ENCODE assay signal across 27 cellular contexts in the genomic region with DNA sequence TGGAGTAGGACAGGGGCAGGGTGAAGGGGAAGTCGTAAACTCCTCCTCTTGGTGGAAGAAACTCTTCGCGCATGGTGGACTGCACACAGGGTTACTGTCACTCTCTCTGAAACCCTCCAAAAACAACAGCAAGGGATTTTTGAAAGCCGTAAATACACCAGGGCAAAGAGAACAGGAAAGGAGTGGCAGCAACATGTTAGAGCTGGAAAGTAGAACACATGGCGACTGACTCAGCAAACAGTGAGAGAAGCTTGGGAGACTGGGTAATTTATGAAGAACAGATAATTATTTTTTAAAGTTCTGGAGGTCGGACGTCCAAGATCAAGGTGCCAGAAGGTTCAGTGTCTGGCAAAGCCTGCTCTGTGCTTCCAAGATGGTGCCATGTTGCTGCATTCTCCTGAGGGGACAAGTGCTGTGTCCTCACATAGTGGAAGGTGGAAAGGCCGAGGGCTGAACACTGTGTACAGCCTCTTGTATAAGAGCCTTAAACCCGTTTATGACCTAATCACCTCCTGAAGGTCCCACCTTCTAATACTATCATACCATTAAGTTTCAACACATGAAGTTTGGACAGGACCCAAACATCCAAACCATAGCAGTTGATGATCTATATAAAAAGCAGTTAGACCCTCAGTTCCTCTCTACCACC. TPM values are rescaled to one million over a fixed set of nuclear protein-coding genes. Genes with fewer than 3 reads are reported as not detected.
A peak's percentile ranks its signal among the peaks of the same experiment; 100 is the strongest.
DNase-seq lines count a peak whose midpoint lies in the region; ATAC-seq and TF ChIP-seq lines count a peak whose summit lies in the region.
"Had no signal": no experiment of that assay in that cellular context is flagged by ENCODE, and none has a peak within 500 bp of the region (broad histone marks: within the 10 kb centered on the region; RNA-seq: fewer than 3 reads in every experiment).

No MANE protein-coding gene starts in this region.

- H3K4me1 Mint-ChIP-seq in endothelial cell (ENCODE audit: unreplicated experiment) (peaks cover 15% of the 10 kb centered on the region), nephron progenitor cell (peaks cover 10% of the 10 kb centered on the region)
- no peaks in the 10 kb centered on the region for H3K4me1 Mint-ChIP-seq in activated T-cell treated with anti-CD3 and anti-CD28 coated beads, Interleukin-2, amount 50 U/mL, for 24 hours (ENCODE audit: low read depth)
- H3K4me1 Mint-ChIP-seq: CD14-positive monocyte; CD8-positive, alpha-beta memory T cell; IgD-negative memory B cell had no signal

- no peak overlapping the region for H3K4me3 ChIP-seq in BLaER1 treated with 17β-estradiol and CSF1 and Interleukin-3, amounts not matched to agents 10 nM and 100 nM
- H3K4me3 ChIP-seq: A549, SJSA1 had no signal

- H3K27me3 Mint-ChIP-seq in endothelial cell (ENCODE audit: unreplicated experiment) (peaks cover 3% of the 10 kb centered on the region), nephron progenitor cell (ENCODE audit: low read depth, poor library complexity) (peaks cover 54% of the 10 kb centered on the region)
- H3K27me3 Mint-ChIP-seq in activated T-cell treated with anti-CD3 and anti-CD28 coated beads, Interleukin-2, amount 50 U/mL, for 24 hours: peaks cover 19% of the 10 kb centered on the region

- H4K20me1 ChIP-seq in BLaER1 treated with 17β-estradiol and CSF1 and Interleukin-3, amounts not matched to agents 10 nM and 100 nM: no peaks in the 10 kb centered on the region

- H3K36me3 ChIP-seq in BLaER1 treated with 17β-estradiol and CSF1 and Interleukin-3, amounts not matched to agents 10 nM and 100 nM: no peaks in the 10 kb centered on the region
- H3K36me3 ChIP-seq: SJSA1 had no signal

- H3K9me3 Mint-ChIP-seq in endothelial cell (ENCODE audit: unreplicated experiment) (no peaks in the 10 kb centered on the region), nephron progenitor cell (peaks cover 31% of the 10 kb centered on the region)
- H3K9me3 Mint-ChIP-seq in activated T-cell treated with anti-CD3 and anti-CD28 coated beads, Interleukin-2, amount 50 U/mL, for 24 hours: peaks cover 10% of the 10 kb centered on the region

- no peaks in the 10 kb centered on the region for H3K27me3 ChIP-seq in BLaER1 treated with 17β-estradiol and CSF1 and Interleukin-3, amounts not matched to agents 10 nM and 100 nM
- H3K27me3 ChIP-seq: SJSA1 had no signal

- peaks cover 19 to 44% (median 34%) of the 10 kb centered on the region in 11 experiments for H3K9me3 ChIP-seq in BLaER1 treated with 17β-estradiol and CSF1 and Interleukin-3, amounts not matched to agents 10 nM and 100 nM (replicated peaks in 1 of 11)
- H3K9me3 ChIP-seq: SJSA1 had no signal

- H3K4me1 ChIP-seq in BLaER1 treated with 17β-estradiol and CSF1 and Interleukin-3, amounts not matched to agents 10 nM and 100 nM: peaks cover 9 to 51% (median 31%) of the 10 kb centered on the region in 10 experiments; a peak in 17 of 20 replicates
- H3K4me1 ChIP-seq: A549, SJSA1 had no signal

- no peak overlapping the region for H3K9ac ChIP-seq in BLaER1 treated with 17β-estradiol and CSF1 and Interleukin-3, amounts not matched to agents 10 nM and 100 nM

- H3K36me3 Mint-ChIP-seq in endothelial cell (ENCODE audit: low read depth, unreplicated experiment) (peaks cover 3% of the 10 kb centered on the region), nephron progenitor cell (ENCODE audit: low read depth) (peaks cover 5% of the 10 kb centered on the region)
- H3K36me3 Mint-ChIP-seq in activated T-cell treated with anti-CD3 and anti-CD28 coated beads, Interleukin-2, amount 50 U/mL, for 24 hours (ENCODE audit: low read depth): no peaks in the 10 kb centered on the region
- H3K36me3 Mint-ChIP-seq: CD14-positive monocyte; CD8-positive, alpha-beta memory T cell; IgD-negative memory B cell had no signal

- H3K27ac Mint-ChIP-seq in endothelial cell (ENCODE audit: unreplicated experiment) (peak overlapping the region; percentile 71), nephron progenitor cell (peak overlapping the region; percentile 62)
- H3K27ac Mint-ChIP-seq in activated T-cell treated with anti-CD3 and anti-CD28 coated beads, Interleukin-2, amount 50 U/mL, for 24 hours: no peak overlapping the region
- H3K27ac Mint-ChIP-seq: CD14-positive monocyte; CD8-positive, alpha-beta memory T cell; IgD-negative memory B cell had no signal

- DNase-seq in MV-4-11 (lab: John Stamatoyannopoulos, UW): peak; percentile 30
- DNase-seq in endothelial cell (ENCODE audit: low spot score): no peak
- no peak for DNase-seq in nephron progenitor cell
- DNase-seq in HuH-7 (ENCODE audit: low spot score): no peak
- no peak for DNase-seq in activated T-cell treated with anti-CD3 and anti-CD28 coated beads, Interleukin-2, amount 50 U/mL, for 24 hours
- DNase-seq: Calu3; CD8-positive, alpha-beta memory T cell; DMS153; HCEC 1CT; NCI-H1105 treated with DMSO at 0.1 percent for 48 hours; NCI-H146; NCI-H1930; NCI-H2107; NCI-H524 treated with DMSO at 0.1 percent for 48 hours; NCI-H774; NK-92 treated with Interleukin-12 subunit alpha and Interleukin-12 subunit beta, amount 100 ng/mL, for 24 hours; PC-3 had no signal

- H3K4me3 Mint-ChIP-seq in endothelial cell (ENCODE audit: unreplicated experiment) (no peak overlapping the region), nephron progenitor cell (no peak overlapping the region)
- H3K4me3 Mint-ChIP-seq in activated T-cell treated with anti-CD3 and anti-CD28 coated beads, Interleukin-2, amount 50 U/mL, for 24 hours: no peak overlapping the region
- H3K4me3 Mint-ChIP-seq: CD14-positive monocyte; CD8-positive, alpha-beta memory T cell; IgD-negative memory B cell had no signal

- peak overlapping the region; percentile 7 to 60 (median 35); a peak in 18 of 22 replicates for H3K4me2 ChIP-seq in BLaER1 treated with 17β-estradiol and CSF1 and Interleukin-3, amounts not matched to agents 10 nM and 100 nM
- H3K4me2 ChIP-seq: A549 had no signal

- TF ChIP-seq CTCF in endothelial cell (IDR thresholded peaks at IDR 0.05; ENCODE audit: unreplicated experiment) (no peak), nephron progenitor cell (IDR thresholded peaks at IDR 0.05) (no peak)

- ATAC-seq in HG03135 (IDR thresholded peaks at IDR 0.05; ENCODE audit: unreplicated experiment): no peak
- ATAC-seq: A549, PC-3, Right ventricle myocardium inferior had no signal

- no peak overlapping the region for H3K27ac ChIP-seq in BLaER1 treated with 17β-estradiol and CSF1 and Interleukin-3, amounts not matched to agents 10 nM and 100 nM
- H3K27ac ChIP-seq: A549, SJSA1 had no signal

RNA-seq across cellular contexts. Expression of gene C10orf53, which starts 22.5 kb away (rescaled TPM):
- not detected for total RNA-seq in endothelial cell (ENCODE audit: unreplicated experiment)
- total RNA-seq: Calu3; CD8-positive, alpha-beta memory T cell; G401; H1; M059J; PC-3; Right ventricle myocardium inferior; SJSA1 had no signal

RNA-seq across cellular contexts. Expression of gene CHAT, which starts 43.1 kb away (rescaled TPM):
- total RNA-seq in endothelial cell (ENCODE audit: unreplicated experiment): 0.23 TPM
- total RNA-seq: Calu3; CD8-positive, alpha-beta memory T cell; G401; H1; M059J; PC-3; Right ventricle myocardium inferior; SJSA1 had no signal

RNA-seq across cellular contexts. Expression of gene SLC18A3, which starts 46.9 kb away (rescaled TPM):
- 0.72 TPM for total RNA-seq in endothelial cell (ENCODE audit: unreplicated experiment)
- total RNA-seq: Calu3; CD8-positive, alpha-beta memory T cell; G401; H1; M059J; PC-3; Right ventricle myocardium inferior; SJSA1 had no signal
